20 cellular contexts compared by ENCODE assay signal in genomic region chr5:98454407-98454806, GRCh38.
DNase-seq lines count a peak whose midpoint lies in the region; ATAC-seq, FAIRE-seq and TF ChIP-seq lines count a peak whose summit lies in the region.
"Had no signal": no experiment of that assay in that cellular context is flagged by ENCODE, and none has a peak within 500 bp of the region (broad histone marks: within the 10 kb centered on the region; RNA-seq: fewer than 3 reads in every experiment).

No MANE protein-coding gene starts in this region.

- peak overlapping the region; percentile 93; the same call in 1 of the 3 replicates for H2BK15ac ChIP-seq in IMR-90 (ENCODE audit: low read depth, low read length)

- H3K4me1 ChIP-seq in IMR-90 (ENCODE audit: control insufficient read depth, insufficient read depth, low read length) = peaks cover 8% of the 10 kb centered on the region
- H3K4me1 ChIP-seq: ascending aorta, colonic mucosa, left ventricle myocardium inferior had no signal

- H3K4ac ChIP-seq in IMR-90 (ENCODE audit: low read depth, low read length) = no peak overlapping the region; the same call in 1 of the 2 replicates

- intact Hi-C loops in IMR-90 (cut with micrococcal nuclease) = loop anchor here (2.0 to 5.0 kb wide), 2 partner anchors 102 to 144 kb away; no protein-coding TSS in a partner anchor
- intact Hi-C loops in activated T-helper 1 cell treated with anti-CD3 and anti-CD28 coated beads, Interleukin-12 subunit alpha, Interleukin-12 subunit beta, Interleukin-2, Interleukin-4 antibody, amounts not matched to agents 30 ng/mL and 10 ng/mL and 1 ng/mL, durations not matched to agents 14 hours and 24 hours and 36 hours (cut with micrococcal nuclease) = no loop called here

- H3K9ac ChIP-seq in IMR-90 (ENCODE audit: low read depth, low read length) = no peak overlapping the region

- peak overlapping the region; percentile 21; the same call in 1 of the 2 replicates for H2BK20ac ChIP-seq in IMR-90 (ENCODE audit: low read depth, low read length)

- H3K27me3 Mint-ChIP-seq in activated T-helper 1 cell treated with anti-CD3 and anti-CD28 coated beads, Interleukin-12 subunit alpha, Interleukin-12 subunit beta, Interleukin-2, Interleukin-4 antibody, amounts not matched to agents 30 ng/mL and 10 ng/mL and 1 ng/mL, durations not matched to agents 14 hours and 24 hours and 36 hours (ENCODE audit: insufficient read depth) = no peaks in the 10 kb centered on the region
- H3K27me3 Mint-ChIP-seq: activated B cell treated with CpG ODN at 0.5 μM for 24 hours; activated CD4-positive, alpha-beta memory T cell treated with anti-CD3 and anti-CD28 coated beads, Interleukin-2, amount 10 ng/mL, durations not matched to agents 7 days and 5 days had no signal

- no peaks in the 10 kb centered on the region for H3K36me3 Mint-ChIP-seq in activated T-helper 1 cell treated with anti-CD3 and anti-CD28 coated beads, Interleukin-12 subunit alpha, Interleukin-12 subunit beta, Interleukin-2, Interleukin-4 antibody, amounts not matched to agents 30 ng/mL and 10 ng/mL and 1 ng/mL, durations not matched to agents 14 hours and 24 hours and 36 hours (ENCODE audit: low read depth)

- in situ Hi-C loops in IMR-90 (cut with MboI; ENCODE audit: low sequenced_read_pairs) = loop anchor here (10.0 kb wide), 1 partner anchor 310 kb away; no protein-coding TSS in a partner anchor

- TF ChIP-seq CTCF in BJ (IDR thresholded peaks at IDR 0.05; ENCODE audit: insufficient read depth, low read depth, low read length) (no peak), IMR-90 (conservative IDR thresholded peaks at IDR 0.05; ENCODE audit: low read depth, low read length) (no peak), choroid plexus epithelial cell (conservative IDR thresholded peaks at IDR 0.05; ENCODE audit: low read depth, low read length) (no peak)

- no peak overlapping the region for H2AFZ ChIP-seq in IMR-90 (replicated peaks; ENCODE audit: low read length, poor library complexity)

- 0 out of 4 replicates have a peak, but pooled peaks cover 0 to 8% of the 10 kb centered on the region in 2 experiments for H3K79me1 ChIP-seq in IMR-90 (ENCODE audit: low read depth in 1 of 2, low read length in 2 of 2)

- H3K56ac ChIP-seq in IMR-90 (ENCODE audit: extremely low read depth, insufficient read depth, low read length) = no peak overlapping the region

- H3K14ac ChIP-seq in IMR-90 (replicated peaks; ENCODE audit: low read depth, low read length) = no peak overlapping the region

- H2AK9ac ChIP-seq in IMR-90 (replicated peaks; ENCODE audit: low read depth, low read length, poor library complexity) = no peak overlapping the region

- H4K8ac ChIP-seq in IMR-90 (ENCODE audit: low read depth in 2 of 2, low read length in 2 of 2) = peak overlapping the region; percentile 20 to 74; a peak in 2 of 4 replicates

- BruUV-seq in IMR-90 (replicated peaks; lab: Mats Ljungman, UMichigan) = no TSS peak

- H3K9me1 ChIP-seq in IMR-90 (ENCODE audit: insufficient read depth, low read length) = 0 out of 2 replicates have a peak, but pooled peaks cover 5% of the 10 kb centered on the region

- dilution Hi-C loops in IMR-90 (cut with HindIII; ENCODE audit: low sequenced_read_pairs, unreplicated experiment) = no loop called here

- no peaks in the 10 kb centered on the region for H4K20me1 ChIP-seq in IMR-90 (ENCODE audit: insufficient read depth, low read length)

- no peak overlapping the region; the same call in 1 of the 2 replicates for H3K23ac ChIP-seq in IMR-90 (ENCODE audit: low read depth, low read length)

- no peak overlapping the region for H2AK5ac ChIP-seq in IMR-90 (ENCODE audit: low read depth, low read length)

- H3K9me3 ChIP-seq in IMR-90 (ENCODE audit: control insufficient read depth, insufficient read depth, low read length) = no peaks in the 10 kb centered on the region
- H3K9me3 ChIP-seq: ascending aorta, colonic mucosa, left ventricle myocardium inferior, tibial nerve had no signal

- no peaks in the 10 kb centered on the region for H3K27me3 ChIP-seq in BJ (ENCODE audit: control insufficient read depth, insufficient read depth, low read length)
- no peaks in the 10 kb centered on the region for H3K27me3 ChIP-seq in IMR-90 (ENCODE audit: control insufficient read depth, insufficient read depth, low read length)
- H3K27me3 ChIP-seq: ascending aorta, colonic mucosa, tibial nerve had no signal

- no peak overlapping the region for H3K4me3 ChIP-seq in BJ (ENCODE audit: low read depth, low read length)
- no peak overlapping the region for H3K4me3 ChIP-seq in IMR-90 (ENCODE audit: insufficient read depth, low read depth, low read length)
- no peak overlapping the region for H3K4me3 ChIP-seq in choroid plexus epithelial cell (ENCODE audit: low read depth, low read length)
- H3K4me3 ChIP-seq: ascending aorta, colonic mucosa, left ventricle myocardium inferior, tibial nerve had no signal

- POLR2A ChIA-PET in BJ (lab: Charles Lee) = interaction anchor here (0.5 to 0.9 kb wide), 2 partner anchors 315 to 358 kb away, joined by 5 to 6 read pairs; no protein-coding TSS in a partner anchor
- POLR2A ChIA-PET in IMR-90 (lab: Charles Lee; ENCODE audit: unreplicated experiment) = no interaction called here

- no peak overlapping the region for H3K27ac ChIP-seq in IMR-90 (ENCODE audit: insufficient read depth, low read length)
- H3K27ac ChIP-seq: ascending aorta, colonic mucosa, left ventricle myocardium inferior had no signal

- H3K4me3 Mint-ChIP-seq in activated T-helper 1 cell treated with anti-CD3 and anti-CD28 coated beads, Interleukin-12 subunit alpha, Interleukin-12 subunit beta, Interleukin-2, Interleukin-4 antibody, amounts not matched to agents 30 ng/mL and 10 ng/mL and 1 ng/mL, durations not matched to agents 14 hours and 24 hours and 36 hours = no peak overlapping the region
- H3K4me3 Mint-ChIP-seq: activated B cell treated with CpG ODN at 0.5 μM for 24 hours; activated CD4-positive, alpha-beta memory T cell treated with anti-CD3 and anti-CD28 coated beads, Interleukin-2, amount 10 ng/mL, durations not matched to agents 7 days and 5 days; activated naive CD4-positive, alpha-beta T cell treated with anti-CD3 and anti-CD28 coated beads for 36 hours had no signal

- ATAC-seq in IMR-90 (ENCODE audit: low read depth) = no peak; the same call in 1 of the 2 replicates
- ATAC-seq: stimulated activated naive CD8-positive, alpha-beta T cell treated with anti-CD3 and anti-CD28 coated beads, Interleukin-15, Interleukin-2, amounts not matched to agents 100 U/mL and 50 U/mL, for 24 hours had no signal

- peak overlapping the region; percentile 28; the same call in 1 of the 2 replicates for H2BK120ac ChIP-seq in IMR-90 (ENCODE audit: low read depth, low read length)

- H3K9me3 Mint-ChIP-seq in activated T-helper 1 cell treated with anti-CD3 and anti-CD28 coated beads, Interleukin-12 subunit alpha, Interleukin-12 subunit beta, Interleukin-2, Interleukin-4 antibody, amounts not matched to agents 30 ng/mL and 10 ng/mL and 1 ng/mL, durations not matched to agents 14 hours and 24 hours and 36 hours = no peaks in the 10 kb centered on the region
- H3K9me3 Mint-ChIP-seq: activated B cell treated with CpG ODN at 0.5 μM for 24 hours; activated CD4-positive, alpha-beta memory T cell treated with anti-CD3 and anti-CD28 coated beads, Interleukin-2, amount 10 ng/mL, durations not matched to agents 7 days and 5 days; activated naive CD4-positive, alpha-beta T cell treated with anti-CD3 and anti-CD28 coated beads for 36 hours had no signal

- H4K91ac ChIP-seq in IMR-90 (ENCODE audit: insufficient read depth, low read depth, low read length) = no peak overlapping the region

- H3K36me3 ChIP-seq in BJ (ENCODE audit: control insufficient read depth, insufficient read depth, low read length) (no peaks in the 10 kb centered on the region), IMR-90 (ENCODE audit: control insufficient read depth, insufficient read depth, low read length) (no peaks in the 10 kb centered on the region)
- H3K36me3 ChIP-seq: ascending aorta, colonic mucosa, left ventricle myocardium inferior, tibial nerve had no signal

- no peaks in the 10 kb centered on the region for H3K4me1 Mint-ChIP-seq in activated T-helper 1 cell treated with anti-CD3 and anti-CD28 coated beads, Interleukin-12 subunit alpha, Interleukin-12 subunit beta, Interleukin-2, Interleukin-4 antibody, amounts not matched to agents 30 ng/mL and 10 ng/mL and 1 ng/mL, durations not matched to agents 14 hours and 24 hours and 36 hours (ENCODE audit: low read depth)
- H3K4me1 Mint-ChIP-seq: activated B cell treated with CpG ODN at 0.5 μM for 24 hours; activated CD4-positive, alpha-beta memory T cell treated with anti-CD3 and anti-CD28 coated beads, Interleukin-2, amount 10 ng/mL, durations not matched to agents 7 days and 5 days had no signal

- no peak overlapping the region; the same call in 1 of the 2 replicates for H3K4me2 ChIP-seq in IMR-90 (ENCODE audit: low read depth, low read length)

- WGBS in IMR-90 (ENCODE audit: extremely low coverage in 2 of 2, insufficient read length in 1 of 2), 2 experiments = no CpG with 5 or more reads among the region's 1 CpG

- H4K5ac ChIP-seq in IMR-90 (ENCODE audit: low read depth, low read length) = no peak overlapping the region; the same call in 1 of the 2 replicates

- peak overlapping the region; percentile 49; the same call in 1 of the 2 replicates for H3K18ac ChIP-seq in IMR-90 (ENCODE audit: low read depth, low read length)

- H3K27ac Mint-ChIP-seq in activated T-helper 1 cell treated with anti-CD3 and anti-CD28 coated beads, Interleukin-12 subunit alpha, Interleukin-12 subunit beta, Interleukin-2, Interleukin-4 antibody, amounts not matched to agents 30 ng/mL and 10 ng/mL and 1 ng/mL, durations not matched to agents 14 hours and 24 hours and 36 hours = no peak overlapping the region
- H3K27ac Mint-ChIP-seq: activated B cell treated with CpG ODN at 0.5 μM for 24 hours; activated CD4-positive, alpha-beta memory T cell treated with anti-CD3 and anti-CD28 coated beads, Interleukin-2, amount 10 ng/mL, durations not matched to agents 7 days and 5 days; activated naive CD4-positive, alpha-beta T cell treated with anti-CD3 and anti-CD28 coated beads for 36 hours had no signal

- DNase-seq in BJ (ENCODE audit: low read depth) (peak; percentile 34), IMR-90 (peak; percentile 55), choroid plexus epithelial cell (ENCODE audit: low read depth) (peak; percentile 67), GDM1 (lab: John Stamatoyannopoulos, UW) (no peak), islet precursor cell (no peak)
- DNase-seq in activated T-helper 1 cell treated with anti-CD3 and anti-CD28 coated beads, Interleukin-12 subunit alpha, Interleukin-12 subunit beta, Interleukin-2, Interleukin-4 antibody, amounts not matched to agents 30 ng/mL and 10 ng/mL and 1 ng/mL, durations not matched to agents 14 hours and 24 hours and 36 hours (ENCODE audit: low spot score) = no peak
- no peak for DNase-seq in stimulated activated CD4-positive, alpha-beta T cell treated with anti-CD3 and anti-CD28 coated beads, Interleukin-12 subunit alpha, Interleukin-12 subunit beta, amount 100 ng/mL, for 4 hours
- DNase-seq: activated B cell treated with CpG ODN at 0.5 μM for 24 hours; activated CD4-positive, alpha-beta memory T cell treated with anti-CD3 and anti-CD28 coated beads, Interleukin-2, amount 10 ng/mL, durations not matched to agents 7 days and 5 days; activated naive CD4-positive, alpha-beta T cell treated with anti-CD3 and anti-CD28 coated beads for 36 hours; activated T-cell treated with anti-CD3 and anti-CD28 coated beads, Interleukin-2, amount 50 U/mL, for 1 hour; colonic mucosa; left ventricle myocardium inferior; NCI-H526 treated with DMSO at 0.1 percent for 48 hours; nucleus accumbens; stimulated activated CD4-positive, alpha-beta T cell treated with anti-CD3 and anti-CD28 coated beads, Interleukin-1b, Interleukin-23, amount 100 ng/mL, for 48 hours; stimulated activated naive CD8-positive, alpha-beta T cell treated with anti-CD3 and anti-CD28 coated beads, Interleukin-15, Interleukin-2, amounts not matched to agents 100 U/mL and 50 U/mL, for 24 hours had no signal

- H2BK5ac ChIP-seq in IMR-90 (ENCODE audit: low read depth, low read length, poor library complexity, severe bottlenecking) = peak overlapping the region; percentile 96

- FAIRE-seq in islet of Langerhans (lab: Jason Lieb, UNC) = peak; percentile 21

- TF ChIP-seq RAD21 in IMR-90 (IDR thresholded peaks at IDR 0.05; ENCODE audit: low read length) = no peak

- CTCF ChIA-PET in BJ (lab: Yijun Ruan, JAX) = interaction anchor here (0.6 to 8.5 kb wide), 2 partner anchors 60 to 314 kb away, joined by 3 to 69 read pairs; no protein-coding TSS in a partner anchor
- CTCF ChIA-PET in IMR-90 (lab: Yijun Ruan, JAX) = interaction anchor here (1.3 to 1.7 kb wide), 3 partner anchors 39 to 316 kb away, joined by 3 to 7 read pairs (median 6); no protein-coding TSS in a partner anchor

- TF ChIP-seq POLR2A in IMR-90 (IDR thresholded peaks at IDR 0.05; ENCODE audit: low read depth, low read length) = no peak

Comparison
In these comparisons a context has a peak if more than half of its experiments do, and no peak if none do; other contexts are left out.
1. DNase-seq: peak in BJ (single experiment), IMR-90 (single experiment) and choroid plexus epithelial cell (single experiment); none in GDM1 (single experiment), activated T-helper 1 cell treated with anti-CD3 and anti-CD28 coated beads, Interleukin-12 subunit alpha, Interleukin-12 subunit beta, Interleukin-2, Interleukin-4 antibody, amounts not matched to agents 30 ng/mL and 10 ng/mL and 1 ng/mL, durations not matched to agents 14 hours and 24 hours and 36 hours (single experiment), stimulated activated CD4-positive, alpha-beta T cell treated with anti-CD3 and anti-CD28 coated beads, Interleukin-12 subunit alpha, Interleukin-12 subunit beta, amount 100 ng/mL, for 4 hours (single experiment) and islet precursor cell (single experiment).